24 cellular contexts compared by ENCODE assay signal in the genomic region with DNA sequence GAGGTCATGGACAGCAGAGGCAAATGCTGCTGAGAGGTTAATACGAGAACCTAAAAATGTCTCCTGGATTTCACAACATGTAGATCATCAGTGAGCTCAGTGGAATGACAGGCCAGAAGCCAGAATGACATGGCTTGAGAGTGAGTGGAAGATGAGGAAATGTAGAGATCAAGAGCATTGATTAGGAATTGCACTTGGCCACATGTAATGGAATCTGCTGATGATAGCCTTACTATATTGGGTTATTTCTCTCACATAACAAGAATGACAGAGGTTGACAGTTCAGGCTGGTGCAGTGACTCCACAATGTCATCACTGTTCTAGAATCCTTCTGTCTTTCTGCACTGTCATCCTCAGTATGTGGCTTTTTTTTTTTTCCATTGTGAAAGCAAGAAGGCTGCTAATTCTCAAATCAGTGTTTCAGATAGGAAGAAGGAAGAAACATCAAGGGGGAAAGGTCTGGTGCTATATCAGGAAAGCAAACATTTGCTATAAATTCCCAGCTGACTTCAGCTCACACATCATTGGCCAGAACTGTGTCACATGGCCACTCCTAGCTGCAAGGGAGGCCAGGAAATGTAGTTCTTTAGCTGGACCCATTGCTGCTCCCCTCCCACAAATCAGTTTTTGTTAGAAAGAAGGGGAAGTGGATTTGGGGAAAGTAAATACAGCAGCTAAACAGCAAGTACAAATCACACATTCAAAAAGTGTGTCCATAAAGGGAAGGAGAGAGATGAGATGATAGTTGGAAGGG.
DNase-seq lines count a peak whose midpoint lies in the region; ATAC-seq and TF ChIP-seq lines count a peak whose summit lies in the region.
"Had no signal": no experiment of that assay in that cellular context is flagged by ENCODE, and none has a peak within 500 bp of the region (broad histone marks: within the 10 kb centered on the region; RNA-seq: fewer than 3 reads in every experiment).

No MANE protein-coding gene starts in this region.

- no peaks in the 10 kb centered on the region for H3K9me3 ChIP-seq in MM.1S (replicated peaks; ENCODE audit: insufficient read depth, low read length)
- H3K9me3 ChIP-seq: adrenal gland, breast epithelium, colonic mucosa, thoracic aorta had no signal

- ATAC-seq in Right ventricle myocardium superior (ENCODE audit: poor library complexity) (peak; percentile 36), Right ventricle myocardium inferior (no peak), left lobe of liver (no peak)
- ATAC-seq: GM23338; natural killer cell treated with Interleukin-12 subunit alpha and Interleukin-12 subunit beta and Interleukin-15 and Interleukin-18, amount 100 ng/mL, for 72 hours; stimulated activated effector memory CD8-positive, alpha-beta T cell treated with anti-CD3 and anti-CD28 coated beads, Interleukin-12 subunit alpha, Interleukin-12 subunit beta, amount 100 ng/mL, for 72 hours had no signal

- H3F3A ChIP-seq in MM.1S (ENCODE audit: insufficient read depth, low read length): 0 out of 2 replicates have a peak, but pooled peaks cover 8% of the 10 kb centered on the region

- H2AFZ ChIP-seq in MM.1S (ENCODE audit: low read length): peak overlapping the region; percentile 66
- H2AFZ ChIP-seq: GM23338 had no signal

- H3K27me3 ChIP-seq in MM.1S (replicated peaks; ENCODE audit: insufficient read depth, low read length): no peaks in the 10 kb centered on the region
- H3K27me3 ChIP-seq: adrenal gland, breast epithelium, colonic mucosa had no signal

- no peaks in the 10 kb centered on the region for H4K20me1 ChIP-seq in MM.1S (ENCODE audit: insufficient read depth, low read length)

- H3K4me2 ChIP-seq in MM.1S (ENCODE audit: low read depth, low read length): peak overlapping the region; percentile 7
- H3K4me2 ChIP-seq: GM23338 had no signal

- no peaks in the 10 kb centered on the region for H3K9me2 ChIP-seq in MM.1S (replicated peaks; ENCODE audit: insufficient read depth, low read length)

- intact Hi-C loops in Right ventricle myocardium superior (cut with DNase I) (no loop called here), Right ventricle myocardium inferior (cut with DNase I) (no loop called here)

- peaks cover 16% of the 10 kb centered on the region for H3K4me1 ChIP-seq in MM.1S (ENCODE audit: low read length)
- H3K4me1 ChIP-seq: adrenal gland, breast epithelium, colonic mucosa had no signal

- no peaks in the 10 kb centered on the region for H3K79me2 ChIP-seq in MM.1S (ENCODE audit: low read length)

- peak overlapping the region; percentile 35; the same call in 1 of the 2 replicates for H3K27ac ChIP-seq in MM.1S (ENCODE audit: low read length)
- H3K27ac ChIP-seq: adrenal gland, breast epithelium, colonic mucosa, SK-N-MC, thoracic aorta, WERI-Rb-1 had no signal

- DNase-seq in Right ventricle myocardium superior (no peak), Right ventricle myocardium inferior (ENCODE audit: missing footprints) (no peak), MM.1S (peak; percentile 46), fibroblast of gingiva (ENCODE audit: low read depth) (peak; percentile 3), SW480 (ENCODE audit: low spot score) (no peak), left lobe of liver (ENCODE audit: low spot score) (no peak)
- no peak for DNase-seq in stimulated activated CD4-positive, alpha-beta T cell treated with anti-CD3 and anti-CD28 coated beads, Interleukin-4, amount 100 ng/mL, for 1 hour
- DNase-seq: activated CD4-positive, alpha-beta T cell treated with anti-CD3 and anti-CD28 coated beads, Interleukin-2, amount 50 U/mL, for 4 hours; activated effector memory CD4-positive, alpha-beta T cell treated with Interleukin-2 at 50 U/mL for 16 hours; adrenal gland; colonic mucosa; effector memory CD4-positive, alpha-beta T cell; Karpas-422; NCI-H1048; NCI-H187; NCI-H526; retina; WERI-Rb-1 had no signal

- H3K36me3 ChIP-seq in MM.1S (replicated peaks; ENCODE audit: insufficient read depth, low read length): no peaks in the 10 kb centered on the region
- H3K36me3 ChIP-seq: adrenal gland, breast epithelium, colonic mucosa, thoracic aorta, WERI-Rb-1 had no signal

- no peak for TF ChIP-seq CTCF in MM.1S (IDR thresholded peaks at IDR 0.05; ENCODE audit: low read length)

- no peak overlapping the region for H3K9ac ChIP-seq in MM.1S (ENCODE audit: low read length)

- no peak overlapping the region for H3K4me3 ChIP-seq in MM.1S (ENCODE audit: low read length)
- H3K4me3 ChIP-seq: adrenal gland, breast epithelium, colonic mucosa, GM23338, SK-N-MC, thoracic aorta had no signal

Comparison
In these comparisons a context has a peak if more than half of its experiments do, and no peak if none do; other contexts are left out.
1. DNase-seq: peak in MM.1S (single experiment) and fibroblast of gingiva (single experiment); none in Right ventricle myocardium superior (single experiment), Right ventricle myocardium inferior (single experiment), SW480 (single experiment), left lobe of liver (single experiment) and stimulated activated CD4-positive, alpha-beta T cell treated with anti-CD3 and anti-CD28 coated beads, Interleukin-4, amount 100 ng/mL, for 1 hour (single experiment).